Comparison of ENCODE assay signal across 8 cellular contexts in genomic region chr2:20666114-20666363, GRCh38. TPM values are rescaled to one million over a fixed set of nuclear protein-coding genes. Genes with fewer than 3 reads are reported as not detected.
A peak's percentile ranks its signal among the peaks of the same experiment; 100 is the strongest.
DNase-seq lines count a peak whose midpoint lies in the region; ATAC-seq, FAIRE-seq and TF ChIP-seq lines count a peak whose summit lies in the region.

No MANE protein-coding gene starts in this region.

- H2BK12ac ChIP-seq in H1 (ENCODE audit: low read depth, low read length) = peak overlapping the region; percentile 60; the same call in 1 of the 2 replicates

- no peak overlapping the region for H3K23ac ChIP-seq in H1 (ENCODE audit: insufficient read length)

- POLR2A ChIA-PET in H1 (lab: Charles Lee; ENCODE audit: partially characterized antibody) = interaction anchor here (0.9 to 2.2 kb wide), 4 partner anchors 9 to 15 kb away, joined by 3 to 8 read pairs (median 7); partner anchors contain the start of gene HS1BP3
- POLR2A ChIA-PET in RWPE1 (lab: Yijun Ruan, JAX; ENCODE audit: low non-redundant PET) = interaction anchor here (0.6 kb wide), 1 partner anchor 157 kb away, joined by 3 read pairs; the partner anchor contains the start of gene LDAH

- H3K9ac ChIP-seq in HUES48 (ENCODE audit: low read depth, low read length) (no peak overlapping the region), H1 (replicated peaks in 1 of 4; ENCODE audit: extremely low read depth in 1 of 4, low read depth in 3 of 4, low read length in 3 of 4) (no peak overlapping the region)

- no peak overlapping the region for H4K5ac ChIP-seq in H1 (ENCODE audit: insufficient read length, low read depth, low read length)

- H2BK15ac ChIP-seq in H1 (ENCODE audit: low read length) = no peak overlapping the region

- no peak for TF ChIP-seq RAD21 in H1 (IDR thresholded peaks at IDR 0.05 in 1 of 2, conservative IDR thresholded peaks at IDR 0.05 in 1 of 2; ENCODE audit: low read depth in 2 of 2, low read length in 2 of 2)

- H4K8ac ChIP-seq in H1 (ENCODE audit: extremely low read depth, insufficient read depth, low read length) = no peak overlapping the region

- H3K27ac ChIP-seq in HUES48 (ENCODE audit: low read depth, low read length) (no peak overlapping the region), H1 (ENCODE audit: low read depth, low read length) (no peak overlapping the region), osteoblast (ENCODE audit: low read depth, low read length) (no peak overlapping the region), RWPE1 (no peak overlapping the region)

- DNase-seq in D341Med (ENCODE audit: low spot score) = peak; percentile 59
- peak in 1 of 2 experiments; percentile 78 for DNase-seq in H1 (ENCODE audit: low read depth in 1 of 2, low spot score in 2 of 2)
- peak; percentile 80 for DNase-seq in osteoblast (ENCODE audit: insufficient read length, low spot score, missing footprints)
- no peak for DNase-seq in RWPE1 (ENCODE audit: low spot score)
- no peak for DNase-seq in NOMO-1 (lab: John Stamatoyannopoulos, UW; ENCODE audit: unreplicated experiment in 2 of 2)
- DNase-seq in activated CD4-positive, CD25-positive, alpha-beta regulatory T cell (lab: John Stamatoyannopoulos, UW) = no peak

- no peak for TF ChIP-seq CTCF in H1 (IDR thresholded peaks at IDR 0.05; ENCODE audit: control extremely low read depth in 1 of 3, insufficient read depth in 1 of 3, low read depth in 1 of 3, low read length in 3 of 3)
- TF ChIP-seq CTCF in osteoblast (IDR thresholded peaks at IDR 0.05; ENCODE audit: extremely low read depth, low read depth, low read length) = no peak
- TF ChIP-seq CTCF in RWPE1 (conservative IDR thresholded peaks at IDR 0.05; ENCODE audit: low read depth) = no peak

- H3K56ac ChIP-seq in H1 (replicated peaks; ENCODE audit: insufficient read length, low read depth, low read length) = no peak overlapping the region

- WGBS in H1 (ENCODE audit: extremely low coverage in 1 of 2, insufficient coverage in 1 of 2, insufficient read length in 1 of 2, insufficient replicate concordance in 2 of 2, low coverage in 1 of 2, low lambda C conversion rate in 2 of 2, missing lambda C conversion rate in 1 of 2), 2 experiments = 1% methylated on average over 29 of the region's 32 CpGs; no CpG with 5 or more reads in 1 of the 2 experiments

- H3K79me2 ChIP-seq in H1 (ENCODE audit: control insufficient read depth in 1 of 2, insufficient read depth in 2 of 2, low read length in 2 of 2) = no peaks in the 10 kb centered on the region
- H3K79me2 ChIP-seq in osteoblast (ENCODE audit: insufficient read depth, low read length) = no peaks in the 10 kb centered on the region

- no peak overlapping the region for H2BK120ac ChIP-seq in H1 (replicated peaks; ENCODE audit: low read depth, low read length)

- no peak overlapping the region for H3K4ac ChIP-seq in H1 (replicated peaks; ENCODE audit: insufficient read length, low read depth, low read length)

- H3K4me2 ChIP-seq in H1 (ENCODE audit: insufficient read depth in 1 of 2, low read depth in 2 of 2, low read length in 2 of 2) (peak overlapping the region; percentile 88 to 92), osteoblast (ENCODE audit: insufficient read depth, low read length) (peak overlapping the region; percentile 53)

- TF ChIP-seq POLR2A in H1 (IDR thresholded peaks at IDR 0.05; ENCODE audit: control extremely low read depth in 1 of 2, low read depth in 2 of 2, low read length in 2 of 2) = no peak

- peaks cover 17% of the 10 kb centered on the region; the same call in 1 of the 2 replicates for H3K23me2 ChIP-seq in H1 (ENCODE audit: low read depth, low read length)

- no peak overlapping the region for H2BK20ac ChIP-seq in H1 (ENCODE audit: low read length)

- H3K4me1 ChIP-seq in HUES48 (ENCODE audit: control insufficient read depth, insufficient read depth, low read length) = peaks cover 31% of the 10 kb centered on the region
- H3K4me1 ChIP-seq in H1 (replicated peaks in 1 of 4; ENCODE audit: control insufficient read depth in 3 of 4, insufficient read depth in 4 of 4, low read length in 3 of 4) = peaks cover 0 to 25% (median 10%) of the 10 kb centered on the region in 4 experiments; a peak in 6 of 7 replicates
- H3K4me1 ChIP-seq in osteoblast (ENCODE audit: insufficient read depth, low read length) = no peaks in the 10 kb centered on the region

- H2AFZ ChIP-seq in H1 (ENCODE audit: low read length) = 0 out of 2 replicates have a peak overlapping the region, but pooled peaks have one; percentile 2
- H2AFZ ChIP-seq in osteoblast (ENCODE audit: low read length) = no peak overlapping the region

- peak overlapping the region; percentile 71 for H3K18ac ChIP-seq in H1 (ENCODE audit: extremely low read depth, low read length)

- H2BK5ac ChIP-seq in H1 (ENCODE audit: low read depth, low read length) = no peak overlapping the region

- H2AK5ac ChIP-seq in H1 (ENCODE audit: low read depth, low read length) = no peak overlapping the region

- H3K27me3 ChIP-seq in HUES48 (ENCODE audit: control insufficient read depth, insufficient read depth, low read length) = peaks cover 92% of the 10 kb centered on the region
- peaks cover 80 to 93% (median 89%) of the 10 kb centered on the region in 4 experiments for H3K27me3 ChIP-seq in H1 (replicated peaks in 1 of 4; ENCODE audit: control insufficient read depth in 3 of 4, extremely low read depth in 1 of 4, insufficient read depth in 3 of 4, low read length in 3 of 4)
- peaks cover 91% of the 10 kb centered on the region for H3K27me3 ChIP-seq in osteoblast (ENCODE audit: insufficient read depth, low read length)

- H3K14ac ChIP-seq in H1 (ENCODE audit: insufficient read length) = no peak overlapping the region

- ATAC-seq in activated CD4-positive, CD25-positive, alpha-beta regulatory T cell treated with anti-CD3 and anti-CD28 coated beads, Interleukin-2, amount 50 U/mL, for 24 hours = no peak

- no peaks in the 10 kb centered on the region for H3K36me3 ChIP-seq in HUES48 (ENCODE audit: control insufficient read depth, insufficient read depth, low read length)
- H3K36me3 ChIP-seq in H1 (ENCODE audit: control insufficient read depth in 2 of 4, insufficient read depth in 4 of 4, low read length in 3 of 4) = peaks cover 0 to 5% (median 0%) of the 10 kb centered on the region in 4 experiments; a peak in 1 of 8 replicates
- no peaks in the 10 kb centered on the region for H3K36me3 ChIP-seq in osteoblast (ENCODE audit: insufficient read depth, low read length)

- H3K79me1 ChIP-seq in H1 (ENCODE audit: low read depth, low read length) = no peaks in the 10 kb centered on the region

- H4K20me1 ChIP-seq in H1 (replicated peaks in 1 of 2; ENCODE audit: control insufficient read depth in 1 of 2, insufficient read depth in 2 of 2, low read length in 2 of 2) = peaks cover 2 to 15% of the 10 kb centered on the region in 2 experiments
- H4K20me1 ChIP-seq in osteoblast (ENCODE audit: insufficient read depth, low read length) = no peaks in the 10 kb centered on the region

- CTCF ChIA-PET in H1 (lab: Charles Lee; ENCODE audit: partially characterized antibody) = interaction anchor here (0.8 to 8.9 kb wide), 11 partner anchors 9 to 361 kb away, joined by 3 to 266 read pairs (median 4); partner anchors contain the start of gene HS1BP3
- CTCF ChIA-PET in RWPE1 (lab: Yijun Ruan, JAX) = interaction anchor here (0.6 to 1.0 kb wide), 4 partner anchors 11 to 297 kb away, joined by 3 to 4 read pairs (median 4); no protein-coding TSS in a partner anchor

- H3K9me3 ChIP-seq in HUES48 (ENCODE audit: control insufficient read depth, insufficient read depth, low read length) (no peaks in the 10 kb centered on the region), H1 (ENCODE audit: insufficient read depth in 2 of 2, low read depth in 1 of 2, low read length in 1 of 2) (no peaks in the 10 kb centered on the region; a peak in 1 of 4 replicates), osteoblast (ENCODE audit: low read depth, low read length) (no peaks in the 10 kb centered on the region)

- H3K4me3 ChIP-seq in HUES48 (ENCODE audit: low read depth, low read length) (peak overlapping the region; percentile 59), H1 (ENCODE audit: extremely low read depth in 1 of 4, insufficient read depth in 2 of 4, low read depth in 3 of 4, low read length in 4 of 4) (peak overlapping the region; percentile 40 to 76 (median 58)), osteoblast (ENCODE audit: insufficient read depth, low read length) (peak overlapping the region; percentile 17)

- TF ChIP-seq EP300 in H1 (IDR thresholded peaks at IDR 0.05; ENCODE audit: borderline replicate concordance in 1 of 2, low read depth in 2 of 2, low read length in 2 of 2) = no peak

- no peak for FAIRE-seq in H1 (lab: Jason Lieb, UNC)

- no peak overlapping the region for H4K91ac ChIP-seq in H1 (replicated peaks; ENCODE audit: insufficient read length, low read length)

TF ChIP-seq in H1, 55 proteins besides CTCF, POLR2A, EP300 and RAD21 (continues in another document):
- TF ChIP-seq FOSL1 (IDR thresholded peaks at IDR 0.05; ENCODE audit: insufficient read depth, low read depth, low read length) = no peak
- TF ChIP-seq KDM4A (IDR thresholded peaks at IDR 0.05; ENCODE audit: low read depth, low read length, severe bottlenecking) = no peak

RNA-seq across cellular contexts. Expression of gene GDF7, which starts 0.9 kb away (rescaled TPM):
- 0.04 and 0.06 TPM in 2 replicates for total RNA-seq in H1 (2021; fragmentation: NEBNext Ultra II Directional; extraction: Animal tissue kit (Norgen Biotek cat#: 25700))
- polyA plus RNA-seq in H1 (2011; rRNA removed) = 0.06 and 0.13 TPM in 2 replicates
- 0.16 TPM for polyA plus RNA-seq in H1 (2011; cell fraction: cytosol; rRNA removed)
- polyA plus RNA-seq in H1 (2011; cell fraction: nucleus; rRNA removed) = 0.34 TPM
- polyA plus RNA-seq in H1 (2012, experiment 1 of 2) = 0.20 to 0.34 TPM (median 0.27 TPM) in 4 replicates
- 0.07 TPM for polyA plus RNA-seq in H1 (2012, experiment 2 of 2)
- polyA plus RNA-seq in H1 (2013, experiment 1 of 2) = 0.04 TPM
- 0.04 TPM for polyA plus RNA-seq in H1 (2013, experiment 2 of 2)
- 0.09 and 0.22 TPM in 2 replicates for polyA minus RNA-seq in H1 (2011; rRNA and poly(A)+ RNA removed)
- 0.29 TPM for polyA minus RNA-seq in H1 (2011; cell fraction: cytosol; rRNA and poly(A)+ RNA removed)
- 0.30 TPM for polyA minus RNA-seq in H1 (2011; cell fraction: nucleus; rRNA and poly(A)+ RNA removed)
- total RNA-seq in osteoblast = under 0.01 TPM in 1 of 2 replicates, not detected in the other

RNA-seq across cellular contexts. Expression of gene HS1BP3, which starts 15.1 kb away (rescaled TPM):
- total RNA-seq in H1 (2021; fragmentation: NEBNext Ultra II Directional; extraction: Animal tissue kit (Norgen Biotek cat#: 25700)) = 11.1 and 11.2 TPM in 2 replicates
- polyA plus RNA-seq in H1 (2011; rRNA removed) = 11.3 and 16.1 TPM in 2 replicates
- 11.0 TPM for polyA plus RNA-seq in H1 (2011; cell fraction: cytosol; rRNA removed)
- polyA plus RNA-seq in H1 (2011; cell fraction: nucleus; rRNA removed) = 19.6 TPM
- 9.2 to 14.1 TPM (median 13.6 TPM) in 4 replicates for polyA plus RNA-seq in H1 (2012, experiment 1 of 2)
- 16.1 TPM for polyA plus RNA-seq in H1 (2012, experiment 2 of 2)
- 8.8 TPM for polyA plus RNA-seq in H1 (2013, experiment 1 of 2)
- polyA plus RNA-seq in H1 (2013, experiment 2 of 2) = 7.7 TPM
- 9.0 and 12.8 TPM in 2 replicates for polyA minus RNA-seq in H1 (2011; rRNA and poly(A)+ RNA removed)
- polyA minus RNA-seq in H1 (2011; cell fraction: cytosol; rRNA and poly(A)+ RNA removed) = 4.8 TPM
- polyA minus RNA-seq in H1 (2011; cell fraction: nucleus; rRNA and poly(A)+ RNA removed) = 22.9 TPM
- total RNA-seq in osteoblast = 47.4 and 47.8 TPM in 2 replicates

Comparison
In these comparisons a context has a peak if more than half of its experiments do, and no peak if none do; other contexts are left out.
1. DNase-seq: peak in D341Med (single experiment) and osteoblast (single experiment); none in RWPE1 (single experiment), NOMO-1 (0 of 2) and activated CD4-positive, CD25-positive, alpha-beta regulatory T cell (0 of 4).
2. Peak in every context shown above with its lines, with median percentiles within 50 percentile points of each other: H3K4me3 ChIP-seq.